Comparison of ENCODE assay signal across 7 cellular contexts in genomic region chr19:44447864-44448674, GRCh38. TPM values are rescaled to one million over a fixed set of nuclear protein-coding genes. Genes with fewer than 3 reads are reported as not detected.
A peak's percentile ranks its signal among the peaks of the same experiment; 100 is the strongest.
DNase-seq lines count a peak whose midpoint lies in the region; ATAC-seq and TF ChIP-seq lines count a peak whose summit lies in the region.

Gene ZNF229, minus strand, starts transcription at chr19:44448472. Its CDS starts 5,625 bp downstream, at chr19:44442847.

- TF ChIP-seq CTCF in fibroblast of the aortic adventitia (IDR thresholded peaks at IDR 0.05; ENCODE audit: insufficient read depth, low read length), result no peak

- H3K36me3 ChIP-seq in naive thymus-derived CD4-positive, alpha-beta T cell (ENCODE audit: control insufficient read depth in 2 of 3, insufficient read depth in 3 of 3, low read length in 3 of 3), result peaks cover 0 to 9% (median 0%) of the 10 kb centered on the region in 3 experiments

- peaks cover 81% of the 10 kb centered on the region for H3K9me3 Mint-ChIP-seq in activated T-helper 2 cell treated with anti-CD3 and anti-CD28 coated beads, Interferon-gamma antibody, Interleukin-2, Interleukin-4, amounts not matched to agents 10 μg/mL and 5 μg/mL and 100 μg/mL, durations not matched to agents 14 hours and 24 hours and 36 hours
- peaks cover 48 to 98% (median 81%) of the 10 kb centered on the region in 11 donors for H3K9me3 Mint-ChIP-seq in naive thymus-derived CD4-positive, alpha-beta T cell

- H3K27ac Mint-ChIP-seq in activated T-helper 2 cell treated with anti-CD3 and anti-CD28 coated beads, Interferon-gamma antibody, Interleukin-2, Interleukin-4, amounts not matched to agents 10 μg/mL and 5 μg/mL and 100 μg/mL, durations not matched to agents 14 hours and 24 hours and 36 hours, result no peak within 1 kb of the TSS
- H3K27ac Mint-ChIP-seq in naive thymus-derived CD4-positive, alpha-beta T cell, result peak within 1 kb of the TSS in 7 of 9 donors; percentile 35 to 83 (median 69)

- H3K4me1 Mint-ChIP-seq in activated T-helper 2 cell treated with anti-CD3 and anti-CD28 coated beads, Interferon-gamma antibody, Interleukin-2, Interleukin-4, amounts not matched to agents 10 μg/mL and 5 μg/mL and 100 μg/mL, durations not matched to agents 14 hours and 24 hours and 36 hours (ENCODE audit: low read depth), result peaks cover 3% of the 10 kb centered on the region
- peaks cover 6 to 23% (median 10%) of the 10 kb centered on the region in 7 donors for H3K4me1 Mint-ChIP-seq in naive thymus-derived CD4-positive, alpha-beta T cell

- H3K27me3 Mint-ChIP-seq in activated T-helper 2 cell treated with anti-CD3 and anti-CD28 coated beads, Interferon-gamma antibody, Interleukin-2, Interleukin-4, amounts not matched to agents 10 μg/mL and 5 μg/mL and 100 μg/mL, durations not matched to agents 14 hours and 24 hours and 36 hours (ENCODE audit: low read depth), result no peaks in the 10 kb centered on the region
- peaks cover 0 to 29% (median 14%) of the 10 kb centered on the region in 5 donors for H3K27me3 Mint-ChIP-seq in naive thymus-derived CD4-positive, alpha-beta T cell

- peak within 1 kb of the TSS; percentile 92 for H3K4me3 ChIP-seq in fibroblast of the aortic adventitia (ENCODE audit: low read depth, low read length)
- H3K4me3 ChIP-seq in naive thymus-derived CD4-positive, alpha-beta T cell (ENCODE audit: low read length), result peak within 1 kb of the TSS; percentile 52

- peaks cover 0 to 85% (median 11%) of the 10 kb centered on the region in 3 experiments for H3K9me3 ChIP-seq in naive thymus-derived CD4-positive, alpha-beta T cell (ENCODE audit: control insufficient read depth in 2 of 3, low read length in 3 of 3)

- peak within 1 kb of the TSS; percentile 60 for H3K4me3 Mint-ChIP-seq in activated T-helper 2 cell treated with anti-CD3 and anti-CD28 coated beads, Interferon-gamma antibody, Interleukin-2, Interleukin-4, amounts not matched to agents 10 μg/mL and 5 μg/mL and 100 μg/mL, durations not matched to agents 14 hours and 24 hours and 36 hours (ENCODE audit: low read depth)
- peak within 1 kb of the TSS; percentile 81 to 97 (median 90) for H3K4me3 Mint-ChIP-seq in naive thymus-derived CD4-positive, alpha-beta T cell

- DNase-seq in OCI-M1 (lab: John Stamatoyannopoulos, UW), result peak; percentile 99
- peak; percentile 35 for DNase-seq in activated T-helper 2 cell treated with anti-CD3 and anti-CD28 coated beads, Interferon-gamma antibody, Interleukin-2, Interleukin-4, amounts not matched to agents 10 μg/mL and 5 μg/mL and 100 μg/mL, durations not matched to agents 14 hours and 24 hours and 36 hours (ENCODE audit: low spot score)
- peak; percentile 93 for DNase-seq in fibroblast of the aortic adventitia (ENCODE audit: low read depth)
- DNase-seq in naive thymus-derived CD4-positive, alpha-beta T cell, result peak; percentile 38 to 79 (median 69)
- peak; percentile 55 for DNase-seq in stimulated activated CD8-positive, alpha-beta memory T cell treated with anti-CD3 and anti-CD28 coated beads, Interleukin-7, amount 100 ng/mL, for 24 hours (ENCODE audit: low read depth)

- ATAC-seq in GM19395 (IDR thresholded peaks at IDR 0.05; ENCODE audit: unreplicated experiment) (peak; percentile 67), GM19467 (IDR thresholded peaks at IDR 0.05; ENCODE audit: unreplicated experiment) (no peak)
- ATAC-seq in naive thymus-derived CD4-positive, alpha-beta T cell, result peak; percentile 97

- POLR2A ChIA-PET in naive thymus-derived CD4-positive, alpha-beta T cell (lab: Charles Lee), result interaction anchor here (0.6 kb wide), 1 partner anchor 43 kb away, joined by 3 read pairs; no protein-coding TSS in a partner anchor

- no peak within 1 kb of the TSS for H3K27ac ChIP-seq in naive thymus-derived CD4-positive, alpha-beta T cell (ENCODE audit: low read depth, low read length)

- intact Hi-C loops in activated T-helper 2 cell treated with anti-CD3 and anti-CD28 coated beads, Interferon-gamma antibody, Interleukin-2, Interleukin-4, amounts not matched to agents 10 μg/mL and 5 μg/mL and 100 μg/mL, durations not matched to agents 14 hours and 24 hours and 36 hours (cut with micrococcal nuclease), result no loop called here
- intact Hi-C loops in naive thymus-derived CD4-positive, alpha-beta T cell (cut with micrococcal nuclease), result no loop called here

- no peaks in the 10 kb centered on the region for H3K27me3 ChIP-seq in naive thymus-derived CD4-positive, alpha-beta T cell (ENCODE audit: control insufficient read depth in 2 of 2, insufficient read depth in 2 of 2, low read length in 2 of 2)

- no peaks in the 10 kb centered on the region for H3K4me1 ChIP-seq in naive thymus-derived CD4-positive, alpha-beta T cell (ENCODE audit: control insufficient read depth in 2 of 2, insufficient read depth in 2 of 2, low read length in 2 of 2)

- H3K36me3 Mint-ChIP-seq in activated T-helper 2 cell treated with anti-CD3 and anti-CD28 coated beads, Interferon-gamma antibody, Interleukin-2, Interleukin-4, amounts not matched to agents 10 μg/mL and 5 μg/mL and 100 μg/mL, durations not matched to agents 14 hours and 24 hours and 36 hours (ENCODE audit: low read depth), result no peaks in the 10 kb centered on the region
- H3K36me3 Mint-ChIP-seq in naive thymus-derived CD4-positive, alpha-beta T cell, result peaks cover 15 to 73% (median 62%) of the 10 kb centered on the region in 5 donors

- CTCF ChIA-PET in naive thymus-derived CD4-positive, alpha-beta T cell (lab: Charles Lee), result no interaction called here

RNA-seq across cellular contexts. Expression of gene ZNF229, which starts in this region (rescaled TPM):
- total RNA-seq in activated T-helper 2 cell treated with anti-CD3 and anti-CD28 coated beads, Interferon-gamma antibody, Interleukin-2, Interleukin-4, amounts not matched to agents 10 μg/mL and 5 μg/mL and 100 μg/mL, durations not matched to agents 14 hours and 24 hours and 36 hours, result 0.25 TPM in 1 of 2 replicates, not detected in the other
- 13.6 and 23.4 TPM in 2 replicates for total RNA-seq in fibroblast of the aortic adventitia (ENCODE audit: low replicate concordance)
- 1 to 10 TPM in 2 of 5 experiments, under 1 TPM in 3; 0.15 to 2.3 (median 0.73) TPM for total RNA-seq in naive thymus-derived CD4-positive, alpha-beta T cell
- 1 to 10 TPM; 2.4 to 2.5 TPM for polyA plus RNA-seq in naive thymus-derived CD4-positive, alpha-beta T cell

Comparison
In these comparisons a context has a peak if more than half of its experiments do, and no peak if none do; other contexts are left out.
1. Peak in DNase-seq in activated T-helper 2 cell treated with anti-CD3 and anti-CD28 coated beads, Interferon-gamma antibody, Interleukin-2, Interleukin-4, amounts not matched to agents 10 μg/mL and 5 μg/mL and 100 μg/mL, durations not matched to agents 14 hours and 24 hours and 36 hours; RNA of the gene not detected or under 1 TPM.
2. DNase-seq: peak in every context shown above with its lines; median percentile 99 in OCI-M1; 93 in fibroblast of the aortic adventitia; 69 in naive thymus-derived CD4-positive, alpha-beta T cell; 55 in stimulated activated CD8-positive, alpha-beta memory T cell treated with anti-CD3 and anti-CD28 coated beads, Interleukin-7, amount 100 ng/mL, for 24 hours; 35 in activated T-helper 2 cell treated with anti-CD3 and anti-CD28 coated beads, Interferon-gamma antibody, Interleukin-2, Interleukin-4, amounts not matched to agents 10 μg/mL and 5 μg/mL and 100 μg/mL, durations not matched to agents 14 hours and 24 hours and 36 hours.